ENCODE assay signal across 12 cellular contexts in the genomic region with DNA sequence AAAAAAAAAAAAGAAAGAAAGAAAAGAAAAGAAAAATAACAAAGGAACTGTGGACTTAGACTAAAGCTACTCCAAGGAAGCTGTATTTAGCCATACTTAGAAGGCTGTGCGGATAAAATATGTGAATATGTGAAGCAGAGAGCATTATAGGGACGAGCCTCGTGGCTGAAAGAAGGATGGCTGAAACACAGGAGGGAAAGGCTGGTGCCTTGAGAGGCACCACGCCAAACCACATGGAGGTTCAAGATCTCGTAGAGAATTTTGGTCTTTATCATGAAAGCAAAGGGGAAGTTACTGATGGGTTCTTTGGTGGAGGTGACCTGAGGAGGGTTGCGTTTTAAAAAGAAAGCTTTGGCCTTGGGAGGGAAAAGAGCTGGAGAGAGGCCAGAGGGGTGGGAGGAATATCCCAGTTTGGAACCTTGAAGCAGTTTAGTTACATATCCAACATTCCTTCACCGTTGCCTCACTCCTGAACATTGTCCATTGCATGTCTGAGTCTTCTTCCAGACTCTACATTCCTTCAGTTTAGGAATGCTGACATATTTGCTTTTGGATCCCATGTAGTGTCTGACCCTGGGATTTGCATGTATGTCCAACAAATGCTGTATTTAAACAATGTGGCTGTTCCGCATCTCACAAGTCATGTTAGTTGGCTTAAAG.
A peak's percentile ranks its signal among the peaks of the same experiment; 100 is the strongest.
DNase-seq lines count a peak whose midpoint lies in the region; FAIRE-seq and TF ChIP-seq lines count a peak whose summit lies in the region.
"Had no signal": no experiment of that assay in that cellular context is flagged by ENCODE, and none has a peak within 500 bp of the region (broad histone marks: within the 10 kb centered on the region; RNA-seq: fewer than 3 reads in every experiment).

No MANE protein-coding gene starts in this region.

- H3K27ac ChIP-seq in coronary artery: peak overlapping the region in 1 of 2 donors; percentile 29
- H3K27ac ChIP-seq: cardiac muscle cell had no signal

- peak overlapping the region; percentile 91 for H3K27ac Mint-ChIP-seq in mesothelial cell of epicardium
- H3K27ac Mint-ChIP-seq: B cell had no signal

- no peaks in the 10 kb centered on the region for H3K9me3 Mint-ChIP-seq in mesothelial cell of epicardium

- POLR2A ChIA-PET in AG04449 (lab: Yijun Ruan, JAX): no interaction called here

- peak; percentile 58 for FAIRE-seq in HTR-8/SVneo (lab: Jason Lieb, UNC)

- DNase-seq in AG04449 (ENCODE audit: low read depth, low spot score) (peak; percentile 56), HTR-8/SVneo (ENCODE audit: insufficient read length, low spot score) (peak; percentile 22), coronary artery (ENCODE audit: low spot score) (no peak), mesothelial cell of epicardium (ENCODE audit: low spot score in 2 of 2, unreplicated experiment in 2 of 2) (no peak), nucleus accumbens (lab: John Stamatoyannopoulos, UW) (no peak), NCI-H774 (lab: John Stamatoyannopoulos, UW) (no peak), NCI-H1048 (lab: John Stamatoyannopoulos, UW) (no peak), GM19240 (ENCODE audit: insufficient read length, low spot score) (no peak)
- DNase-seq: PC-3; stimulated activated naive CD4-positive, alpha-beta T cell treated with Interleukin-2 at 50 U/mL for 16 hours had no signal

- H3K4me3 Mint-ChIP-seq in mesothelial cell of epicardium: no peak overlapping the region
- H3K4me3 Mint-ChIP-seq: B cell had no signal

- H3K4me1 Mint-ChIP-seq in mesothelial cell of epicardium: peaks cover 26% of the 10 kb centered on the region
- H3K4me1 Mint-ChIP-seq: B cell had no signal

- CTCF ChIA-PET in AG04449 (lab: Yijun Ruan, JAX): interaction anchor here (1.0 to 3.7 kb wide), 6 partner anchors 13 to 348 kb away, joined by 3 to 25 read pairs (median 10); a partner anchor contains a TSS

- no peaks in the 10 kb centered on the region for H3K27me3 Mint-ChIP-seq in mesothelial cell of epicardium (ENCODE audit: low read depth)

- no peaks in the 10 kb centered on the region for H3K36me3 Mint-ChIP-seq in mesothelial cell of epicardium

- H3K4me3 ChIP-seq in AG04449 (ENCODE audit: low read depth, low read length) (no peak overlapping the region), coronary artery (peak overlapping the region; percentile 46)
- H3K4me3 ChIP-seq: cardiac muscle cell had no signal

- no peak for TF ChIP-seq CTCF in AG04449 (IDR thresholded peaks at IDR 0.05; ENCODE audit: insufficient read depth, low read length, missing control alignments)
- no peak for TF ChIP-seq CTCF in coronary artery (IDR thresholded peaks at IDR 0.05)
- no peak for TF ChIP-seq CTCF in mesothelial cell of epicardium (IDR thresholded peaks at IDR 0.05; ENCODE audit: unreplicated experiment)

Comparison
In these comparisons a context has a peak if more than half of its experiments do, and no peak if none do; other contexts are left out.
1. DNase-seq: peak in AG04449 (single experiment) and HTR-8/SVneo (single experiment); none in coronary artery (single experiment), mesothelial cell of epicardium (0 of 2), nucleus accumbens (0 of 56), NCI-H774 (single experiment), NCI-H1048 (single experiment) and GM19240 (single experiment).